In the genomic region with DNA sequence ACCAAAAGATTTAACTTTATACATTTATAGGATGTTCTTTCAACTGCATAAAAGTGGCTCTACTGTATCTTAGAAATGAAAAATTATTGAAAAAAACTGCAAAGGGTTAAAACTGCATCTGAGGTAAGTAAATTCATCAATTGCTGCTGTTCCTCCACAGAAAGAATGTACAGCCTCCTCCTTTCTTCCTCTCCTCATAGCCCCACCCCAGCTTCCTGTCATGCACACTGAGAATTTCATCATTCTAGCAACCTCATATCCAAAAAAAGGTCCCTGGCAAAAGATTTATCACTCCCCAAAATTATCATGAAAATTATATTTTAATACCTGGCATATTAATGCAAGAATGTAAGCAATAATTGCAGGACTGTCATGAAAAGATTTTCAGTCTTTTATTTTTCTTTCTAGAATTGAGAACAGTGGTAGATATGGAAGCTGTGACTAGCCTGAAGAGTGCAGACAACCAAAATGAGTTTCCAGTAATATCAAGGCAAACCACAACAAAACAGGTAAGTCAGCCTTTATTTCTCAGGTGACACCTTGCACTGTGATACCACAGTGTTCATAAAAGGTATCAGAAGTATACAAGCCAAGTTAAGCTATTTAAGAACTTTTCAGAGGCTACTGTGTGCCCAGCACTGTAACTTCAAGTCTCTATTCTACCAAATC, we compare ENCODE assay signal across 2 cellular contexts.
TF ChIP-seq lines count a peak whose summit lies in the region.

No MANE protein-coding gene starts in this region.

TF ChIP-seq in SK-N-SH, 30 proteins besides CTCF, POLR2A, EP300 and RAD21:
- TF ChIP-seq ELF1 (IDR thresholded peaks at IDR 0.05) (no peak), TCF12 (IDR thresholded peaks at IDR 0.05) (no peak), FOXJ3 (CRISPR knock-in tag; IDR thresholded peaks at IDR 0.05) (no peak), TEAD4 (IDR thresholded peaks at IDR 0.05; ENCODE audit: borderline replicate concordance, insufficient read depth) (no peak)
- TF ChIP-seq, protein P1, sequence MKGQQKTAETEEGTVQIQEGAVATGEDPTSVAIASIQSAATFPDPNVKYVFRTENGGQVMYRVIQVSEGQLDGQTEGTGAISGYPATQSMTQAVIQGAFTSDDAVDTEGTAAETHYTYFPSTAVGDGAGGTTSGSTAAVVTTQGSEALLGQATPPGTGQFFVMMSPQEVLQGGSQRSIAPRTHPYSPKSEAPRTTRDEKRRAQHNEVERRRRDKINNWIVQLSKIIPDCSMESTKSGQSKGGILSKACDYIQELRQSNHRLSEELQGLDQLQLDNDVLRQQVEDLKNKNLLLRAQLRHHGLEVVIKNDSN (IDR thresholded peaks at IDR 0.05; ENCODE audit: borderline replicate concordance, low read depth) = no peak
- TF ChIP-seq, protein P2, sequence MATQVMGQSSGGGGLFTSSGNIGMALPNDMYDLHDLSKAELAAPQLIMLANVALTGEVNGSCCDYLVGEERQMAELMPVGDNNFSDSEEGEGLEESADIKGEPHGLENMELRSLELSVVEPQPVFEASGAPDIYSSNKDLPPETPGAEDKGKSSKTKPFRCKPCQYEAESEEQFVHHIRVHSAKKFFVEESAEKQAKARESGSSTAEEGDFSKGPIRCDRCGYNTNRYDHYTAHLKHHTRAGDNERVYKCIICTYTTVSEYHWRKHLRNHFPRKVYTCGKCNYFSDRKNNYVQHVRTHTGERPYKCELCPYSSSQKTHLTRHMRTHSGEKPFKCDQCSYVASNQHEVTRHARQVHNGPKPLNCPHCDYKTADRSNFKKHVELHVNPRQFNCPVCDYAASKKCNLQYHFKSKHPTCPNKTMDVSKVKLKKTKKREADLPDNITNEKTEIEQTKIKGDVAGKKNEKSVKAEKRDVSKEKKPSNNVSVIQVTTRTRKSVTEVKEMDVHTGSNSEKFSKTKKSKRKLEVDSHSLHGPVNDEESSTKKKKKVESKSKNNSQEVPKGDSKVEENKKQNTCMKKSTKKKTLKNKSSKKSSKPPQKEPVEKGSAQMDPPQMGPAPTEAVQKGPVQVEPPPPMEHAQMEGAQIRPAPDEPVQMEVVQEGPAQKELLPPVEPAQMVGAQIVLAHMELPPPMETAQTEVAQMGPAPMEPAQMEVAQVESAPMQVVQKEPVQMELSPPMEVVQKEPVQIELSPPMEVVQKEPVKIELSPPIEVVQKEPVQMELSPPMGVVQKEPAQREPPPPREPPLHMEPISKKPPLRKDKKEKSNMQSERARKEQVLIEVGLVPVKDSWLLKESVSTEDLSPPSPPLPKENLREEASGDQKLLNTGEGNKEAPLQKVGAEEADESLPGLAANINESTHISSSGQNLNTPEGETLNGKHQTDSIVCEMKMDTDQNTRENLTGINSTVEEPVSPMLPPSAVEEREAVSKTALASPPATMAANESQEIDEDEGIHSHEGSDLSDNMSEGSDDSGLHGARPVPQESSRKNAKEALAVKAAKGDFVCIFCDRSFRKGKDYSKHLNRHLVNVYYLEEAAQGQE (IDR thresholded peaks at IDR 0.05; ENCODE audit: low read depth, low read length) = no peak

TF ChIP-seq in SK-N-SH treated with all-trans-retinoic acid at 6 μM for 48 hours, 23 proteins besides CTCF, POLR2A, EP300 and RAD21:
- TF ChIP-seq BACH2 (CRISPR knock-in tag; IDR thresholded peaks at IDR 0.05; ENCODE audit: borderline replicate concordance) (no peak), SNAI2 (CRISPR knock-in tag; IDR thresholded peaks at IDR 0.05) (no peak)
